ENCODE assay signal across 1 cellular context in genomic region chr16:15899538-15900100, GRCh38.
A peak's percentile ranks its signal among the peaks of the same experiment; 100 is the strongest.
TF ChIP-seq lines count a peak whose summit lies in the region.

No MANE protein-coding gene starts in this region.

TF ChIP-seq in HepG2, 621 proteins besides CTCF, POLR2A, EP300 and RAD21 (continued from another document and continues in another):
- TF ChIP-seq, protein P1, sequence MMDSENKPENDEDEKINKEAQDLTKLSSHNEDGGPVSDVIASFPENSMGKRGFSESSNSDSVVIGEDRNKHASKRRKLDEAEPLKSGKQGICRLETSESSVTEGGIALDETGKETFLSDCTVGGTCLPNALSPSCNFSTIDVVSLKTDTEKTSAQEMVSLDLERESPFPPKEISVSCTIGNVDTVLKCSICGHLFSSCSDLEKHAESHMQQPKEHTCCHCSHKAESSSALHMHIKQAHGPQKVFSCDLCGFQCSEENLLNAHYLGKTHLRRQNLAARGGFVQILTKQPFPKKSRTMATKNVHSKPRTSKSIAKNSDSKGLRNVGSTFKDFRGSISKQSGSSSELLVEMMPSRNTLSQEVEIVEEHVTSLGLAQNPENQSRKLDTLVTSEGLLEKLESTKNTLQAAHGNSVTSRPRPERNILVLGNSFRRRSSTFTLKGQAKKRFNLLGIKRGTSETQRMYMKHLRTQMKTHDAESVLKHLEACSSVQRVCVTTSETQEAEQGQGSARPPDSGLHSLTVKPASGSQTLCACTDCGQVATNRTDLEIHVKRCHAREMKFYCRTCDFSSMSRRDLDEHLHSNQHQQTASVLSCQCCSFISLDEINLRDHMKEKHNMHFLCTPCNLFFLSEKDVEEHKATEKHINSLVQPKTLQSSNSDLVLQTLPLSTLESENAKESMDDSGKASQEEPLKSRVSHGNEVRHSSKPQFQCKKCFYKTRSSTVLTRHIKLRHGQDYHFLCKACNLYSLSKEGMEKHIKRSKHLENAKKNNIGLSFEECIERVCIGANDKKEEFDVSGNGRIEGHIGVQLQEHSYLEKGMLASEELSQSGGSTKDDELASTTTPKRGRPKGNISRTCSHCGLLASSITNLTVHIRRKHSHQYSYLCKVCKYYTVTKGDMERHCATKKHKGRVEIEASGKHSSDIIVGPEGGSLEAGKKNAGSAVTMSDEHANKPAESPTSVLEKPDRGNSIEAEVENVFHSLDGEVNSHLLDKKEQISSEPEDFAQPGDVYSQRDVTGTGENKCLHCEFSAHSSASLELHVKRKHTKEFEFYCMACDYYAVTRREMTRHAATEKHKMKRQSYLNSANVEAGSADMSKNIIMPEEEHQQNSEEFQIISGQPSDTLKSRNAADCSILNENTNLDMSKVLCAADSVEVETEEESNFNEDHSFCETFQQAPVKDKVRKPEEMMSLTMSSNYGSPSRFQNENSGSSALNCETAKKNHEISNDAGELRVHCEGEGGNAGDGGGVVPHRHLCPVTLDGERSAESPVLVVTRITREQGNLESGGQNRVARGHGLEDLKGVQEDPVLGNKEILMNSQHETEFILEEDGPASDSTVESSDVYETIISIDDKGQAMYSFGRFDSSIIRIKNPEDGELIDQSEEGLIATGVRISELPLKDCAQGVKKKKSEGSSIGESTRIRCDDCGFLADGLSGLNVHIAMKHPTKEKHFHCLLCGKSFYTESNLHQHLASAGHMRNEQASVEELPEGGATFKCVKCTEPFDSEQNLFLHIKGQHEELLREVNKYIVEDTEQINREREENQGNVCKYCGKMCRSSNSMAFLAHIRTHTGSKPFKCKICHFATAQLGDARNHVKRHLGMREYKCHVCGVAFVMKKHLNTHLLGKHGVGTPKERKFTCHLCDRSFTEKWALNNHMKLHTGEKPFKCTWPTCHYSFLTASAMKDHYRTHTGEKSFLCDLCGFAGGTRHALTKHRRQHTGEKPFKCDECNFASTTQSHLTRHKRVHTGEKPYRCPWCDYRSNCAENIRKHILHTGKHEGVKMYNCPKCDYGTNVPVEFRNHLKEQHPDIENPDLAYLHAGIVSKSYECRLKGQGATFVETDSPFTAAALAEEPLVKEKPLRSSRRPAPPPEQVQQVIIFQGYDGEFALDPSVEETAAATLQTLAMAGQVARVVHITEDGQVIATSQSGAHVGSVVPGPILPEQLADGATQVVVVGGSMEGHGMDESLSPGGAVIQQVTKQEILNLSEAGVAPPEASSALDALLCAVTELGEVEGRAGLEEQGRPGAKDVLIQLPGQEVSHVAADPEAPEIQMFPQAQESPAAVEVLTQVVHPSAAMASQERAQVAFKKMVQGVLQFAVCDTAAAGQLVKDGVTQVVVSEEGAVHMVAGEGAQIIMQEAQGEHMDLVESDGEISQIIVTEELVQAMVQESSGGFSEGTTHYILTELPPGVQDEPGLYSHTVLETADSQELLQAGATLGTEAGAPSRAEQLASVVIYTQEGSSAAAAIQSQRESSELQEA (CRISPR knock-in tag; IDR thresholded peaks at IDR 0.05; ENCODE audit: not compliant biosample characterization) = no peak
- TF ChIP-seq ZNF589 (CRISPR knock-in tag; conservative IDR thresholded peaks at IDR 0.05) (no peak), LRRFIP1 (CRISPR knock-in tag; conservative IDR thresholded peaks at IDR 0.05) (no peak), ZFP90 (CRISPR knock-in tag; IDR thresholded peaks at IDR 0.05; ENCODE audit: borderline replicate concordance) (0 out of 2 replicates have a peak, but pooled peaks have one; percentile 46), ZNF350 (CRISPR knock-in tag; IDR thresholded peaks at IDR 0.05; ENCODE audit: borderline replicate concordance, low read depth) (peak; percentile 78; the same call in 1 of the 2 replicates), MED1 (CRISPR knock-in tag; IDR thresholded peaks at IDR 0.05) (peak; percentile 72), ZXDC (CRISPR knock-in tag; IDR thresholded peaks at IDR 0.05) (peak; percentile 31; the same call in 1 of the 2 replicates), SMARCE1 (IDR thresholded peaks at IDR 0.05; ENCODE audit: borderline replicate concordance) (0 out of 2 replicates have a peak, but pooled peaks have one; percentile 39), ZNF749 (CRISPR knock-in tag; IDR thresholded peaks at IDR 0.05; ENCODE audit: borderline replicate concordance) (no peak), ISX (CRISPR knock-in tag; conservative IDR thresholded peaks at IDR 0.05) (no peak), ZNF800 (CRISPR knock-in tag; IDR thresholded peaks at IDR 0.05) (peak; percentile 58; the same call in 1 of the 2 replicates), HMG20A (CRISPR knock-in tag; IDR thresholded peaks at IDR 0.05; ENCODE audit: borderline replicate concordance) (peak; percentile 41; the same call in 1 of the 2 replicates), SALL1 (CRISPR knock-in tag; IDR thresholded peaks at IDR 0.05) (peak; percentile 80), KAT7 (CRISPR knock-in tag; IDR thresholded peaks at IDR 0.05; ENCODE audit: borderline replicate concordance) (no peak), ZBTB46 (CRISPR knock-in tag; IDR thresholded peaks at IDR 0.05; ENCODE audit: borderline replicate concordance) (no peak), RBM22 (optimal IDR thresholded peaks at IDR 0.05; ENCODE audit: low read length) (no peak), ZNF431 (CRISPR knock-in tag; IDR thresholded peaks at IDR 0.05; ENCODE audit: borderline replicate concordance, low read depth) (no peak), ZNF512B (CRISPR knock-in tag; IDR thresholded peaks at IDR 0.05; ENCODE audit: borderline replicate concordance) (no peak), TRIM22 (IDR thresholded peaks at IDR 0.05) (no peak), ZNF639 (CRISPR knock-in tag; conservative IDR thresholded peaks at IDR 0.05) (peak; percentile 64; the same call in 1 of the 2 replicates), TBL1XR1 (IDR thresholded peaks at IDR 0.05; ENCODE audit: borderline replicate concordance, low read length, partially characterized antibody) (no peak)
- TF ChIP-seq, protein P2, sequence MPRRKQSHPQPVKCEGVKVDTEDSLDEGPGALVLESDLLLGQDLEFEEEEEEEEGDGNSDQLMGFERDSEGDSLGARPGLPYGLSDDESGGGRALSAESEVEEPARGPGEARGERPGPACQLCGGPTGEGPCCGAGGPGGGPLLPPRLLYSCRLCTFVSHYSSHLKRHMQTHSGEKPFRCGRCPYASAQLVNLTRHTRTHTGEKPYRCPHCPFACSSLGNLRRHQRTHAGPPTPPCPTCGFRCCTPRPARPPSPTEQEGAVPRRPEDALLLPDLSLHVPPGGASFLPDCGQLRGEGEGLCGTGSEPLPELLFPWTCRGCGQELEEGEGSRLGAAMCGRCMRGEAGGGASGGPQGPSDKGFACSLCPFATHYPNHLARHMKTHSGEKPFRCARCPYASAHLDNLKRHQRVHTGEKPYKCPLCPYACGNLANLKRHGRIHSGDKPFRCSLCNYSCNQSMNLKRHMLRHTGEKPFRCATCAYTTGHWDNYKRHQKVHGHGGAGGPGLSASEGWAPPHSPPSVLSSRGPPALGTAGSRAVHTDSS (CRISPR knock-in tag; conservative IDR thresholded peaks at IDR 0.05) = 0 out of 2 replicates have a peak, but pooled peaks have one; percentile 54
